Comparison of ENCODE assay signal across 11 cellular contexts in genomic region chr7:151818674-151819519, GRCh38. TPM values are rescaled to one million over a fixed set of nuclear protein-coding genes. Genes with fewer than 3 reads are reported as not detected.
DNase-seq lines count a peak whose midpoint lies in the region; ATAC-seq, FAIRE-seq and TF ChIP-seq lines count a peak whose summit lies in the region.
"Had no signal": no experiment of that assay in that cellular context is flagged by ENCODE, and none has a peak within 500 bp of the region (broad histone marks: within the 10 kb centered on the region; RNA-seq: fewer than 3 reads in every experiment).

No MANE protein-coding gene starts in this region.

- H3K79me2 ChIP-seq in HepG2 (ENCODE audit: insufficient read depth, low read length) = no peaks in the 10 kb centered on the region

- TF ChIP-seq RAD21 in liver (IDR thresholded peaks at IDR 0.05) (no peak), HepG2 (CRISPR knock-in tag; IDR thresholded peaks at IDR 0.05) (no peak)

- WGBS in liver = 60% methylated on average over 18 of the region's 18 CpGs
- WGBS in HepG2 (ENCODE audit: low lambda C conversion rate) = 8% methylated on average over 12 of the region's 18 CpGs
- 54% methylated on average over 14 of the region's 18 CpGs for WGBS in right lobe of liver (ENCODE audit: insufficient coverage, low coverage, low lambda C conversion rate, missing lambda C conversion rate)

- H3K4me3 Mint-ChIP-seq in WTC11 = no peak overlapping the region
- H3K4me3 Mint-ChIP-seq: mesothelial cell of epicardium had no signal

- H2AFZ ChIP-seq in HepG2 (ENCODE audit: low read length) = no peak overlapping the region

- H3K4me1 Mint-ChIP-seq in WTC11 = peaks cover 20% of the 10 kb centered on the region

- peaks cover 18% of the 10 kb centered on the region for H3K27me3 Mint-ChIP-seq in WTC11 (ENCODE audit: low read depth)

- DNase-seq in HepG2 (ENCODE audit: low spot score) (no peak), WTC11 (ENCODE audit: low spot score) (no peak), right lobe of liver (peak in 1 of 3 donors; percentile 59), superior temporal gyrus (ENCODE audit: extremely low spot score) (no peak)
- DNase-seq in activated CD4-positive, CD25-positive, alpha-beta regulatory T cell treated with anti-CD3 and anti-CD28 coated beads, Interleukin-2, amount 50 U/mL, for 72 hours = no peak
- DNase-seq: ovary had no signal

- CTCF ChIA-PET in HepG2 (lab: Yijun Ruan, JAX; ENCODE audit: low intra/inter-chr PET ratio, low total read pairs) (no interaction called here), WTC11 (lab: Charles Lee) (interaction anchor here (0.6 to 1.3 kb wide), 3 partner anchors 36 to 45 kb away, joined by 3 to 4 read pairs (median 4); no protein-coding TSS in a partner anchor)

- no peak overlapping the region for H3K4me2 ChIP-seq in HepG2 (ENCODE audit: low read depth, low read length)

- no TSS peak for BruUV-seq in HepG2 (replicated peaks; lab: Mats Ljungman, UMichigan)

- no peak for ATAC-seq in HepG2
- peak; percentile 22; the same call in 1 of the 2 replicates for ATAC-seq in WTC11
- peak; percentile 6 to 26 (median 10) for ATAC-seq in right lobe of liver
- ATAC-seq in GM18502 (IDR thresholded peaks at IDR 0.05; ENCODE audit: poor library complexity, unreplicated experiment) = no peak
- ATAC-seq in GM19397 (IDR thresholded peaks at IDR 0.05; ENCODE audit: unreplicated experiment) = no peak
- ATAC-seq: K562 had no signal

- H3K4me3 ChIP-seq in liver (ENCODE audit: low read depth in 1 of 3, low read length in 3 of 3) = no peak overlapping the region
- no peak overlapping the region for H3K4me3 ChIP-seq in HepG2 (replicated peaks in 1 of 3; ENCODE audit: insufficient read depth in 1 of 3, low read depth in 2 of 3, low read length in 3 of 3)
- no peak overlapping the region for H3K4me3 ChIP-seq in right lobe of liver
- H3K4me3 ChIP-seq: K562, ovary had no signal

- peak overlapping the region; percentile 93 to 97 for H3K27ac ChIP-seq in liver (ENCODE audit: low read depth in 1 of 2, low read length in 2 of 2)
- H3K27ac ChIP-seq in HepG2 (ENCODE audit: extremely low read length, insufficient read depth, low read length) = no peak overlapping the region
- H3K27ac ChIP-seq in right lobe of liver = peak overlapping the region; percentile 6 to 99 (median 98)
- H3K27ac ChIP-seq: ovary had no signal

- H3K27ac Mint-ChIP-seq in WTC11 = no peak overlapping the region
- H3K27ac Mint-ChIP-seq: mesothelial cell of epicardium had no signal

- TF ChIP-seq EP300 in HepG2 (IDR thresholded peaks at IDR 0.05; ENCODE audit: low read depth in 2 of 2, low read length in 2 of 2) (no peak), HepG2 (CRISPR knock-in tag; IDR thresholded peaks at IDR 0.05; ENCODE audit: borderline replicate concordance) (no peak)

- in situ Hi-C loops in HepG2 (cut with HindIII; ENCODE audit: extremely low pct_ligation_motif_present, low pct_unique_long_range_greater_than_20kb) = no loop called here

- H3K9ac ChIP-seq in liver (ENCODE audit: low read depth in 1 of 2, low read length in 2 of 2) = peak overlapping the region in 1 of 2 donors; percentile 78
- no peak overlapping the region for H3K9ac ChIP-seq in HepG2 (ENCODE audit: insufficient read depth, low read depth, low read length)

- no peaks in the 10 kb centered on the region for H3K36me3 Mint-ChIP-seq in WTC11
- H3K36me3 Mint-ChIP-seq: mesothelial cell of epicardium had no signal

- H3K4me1 ChIP-seq in liver (ENCODE audit: control insufficient read depth in 4 of 4, insufficient read depth in 4 of 4, low read length in 3 of 4) = peaks cover 24 to 54% (median 38%) of the 10 kb centered on the region in 4 donors
- H3K4me1 ChIP-seq in HepG2 (ENCODE audit: insufficient read depth, low read length) = peaks cover 13% of the 10 kb centered on the region; the same call in 1 of the 2 replicates
- H3K4me1 ChIP-seq in right lobe of liver = peaks cover 0 to 54% (median 28%) of the 10 kb centered on the region in 4 donors

- H3K36me3 ChIP-seq in liver (ENCODE audit: control insufficient read depth in 4 of 4, insufficient read depth in 3 of 4, low read depth in 1 of 4, low read length in 3 of 4) (no peaks in the 10 kb centered on the region), HepG2 (replicated peaks in 1 of 2; ENCODE audit: control insufficient read depth in 1 of 2, insufficient read depth in 2 of 2, low read length in 2 of 2) (no peaks in the 10 kb centered on the region), right lobe of liver (no peaks in the 10 kb centered on the region)
- H3K36me3 ChIP-seq: ovary had no signal

- TF ChIP-seq POLR2A in HepG2 (IDR thresholded peaks at IDR 0.05; ENCODE audit: insufficient read depth in 1 of 2, low read depth in 2 of 2, low read length in 2 of 2) (no peak), right lobe of liver (IDR thresholded peaks at IDR 0.05) (no peak)

- TF ChIP-seq CTCF in liver (IDR thresholded peaks at IDR 0.05; ENCODE audit: low read depth, low read length, missing input control) = no peak
- TF ChIP-seq CTCF in HepG2 (CRISPR knock-in tag; IDR thresholded peaks at IDR 0.05) = no peak
- no peak for TF ChIP-seq CTCF in WTC11 (IDR thresholded peaks at IDR 0.05)
- TF ChIP-seq CTCF in right lobe of liver (IDR thresholded peaks at IDR 0.05) = no peak

- POLR2A ChIA-PET in HepG2 (lab: Yijun Ruan, JAX) (no interaction called here), WTC11 (lab: Charles Lee) (no interaction called here)

- intact Hi-C loops in HepG2 (cut with micrococcal nuclease; ENCODE audit: unreplicated experiment) = no loop called here
- intact Hi-C loops in right lobe of liver (cut with DNase I) = no loop called here

- FAIRE-seq in HepG2 (lab: Jason Lieb, UNC) = no peak
- FAIRE-seq: K562 had no signal

- H3K27me3 ChIP-seq in liver (ENCODE audit: control insufficient read depth in 4 of 4, insufficient read depth in 4 of 4, low read length in 3 of 4) = no peaks in the 10 kb centered on the region
- peaks cover 7 to 35% of the 10 kb centered on the region in 2 experiments; a peak in 3 of 5 replicates for H3K27me3 ChIP-seq in HepG2 (ENCODE audit: control insufficient read depth in 1 of 2, insufficient read depth in 2 of 2, low read length in 2 of 2)
- H3K27me3 ChIP-seq in right lobe of liver = no peaks in the 10 kb centered on the region
- H3K27me3 ChIP-seq: ovary had no signal

- H4K20me1 ChIP-seq in HepG2 (ENCODE audit: insufficient read depth, low read length) = no peaks in the 10 kb centered on the region

- H3K9me3 Mint-ChIP-seq in WTC11 = no peaks in the 10 kb centered on the region
- H3K9me3 Mint-ChIP-seq: mesothelial cell of epicardium had no signal

- H3K9me3 ChIP-seq in liver (ENCODE audit: control insufficient read depth in 4 of 4, low read length in 3 of 4) = no peaks in the 10 kb centered on the region
- H3K9me3 ChIP-seq in HepG2 (ENCODE audit: low read length) = no peaks in the 10 kb centered on the region
- H3K9me3 ChIP-seq in right lobe of liver = no peaks in the 10 kb centered on the region
- H3K9me3 ChIP-seq: ovary had no signal

TF ChIP-seq in liver, 16 proteins besides CTCF, POLR2A, EP300 and RAD21 (continues in another document):
- TF ChIP-seq HNF4A (conservative IDR thresholded peaks at IDR 0.05) (peak; percentile 62 to 68), SP1 (IDR thresholded peaks at IDR 0.05) (peak; percentile 50), RXRA (IDR thresholded peaks at IDR 0.05) (peak; percentile 53 to 64), TAF1 (conservative IDR thresholded peaks at IDR 0.05) (no peak), GABPA (IDR thresholded peaks at IDR 0.05 in 1 of 2, conservative IDR thresholded peaks at IDR 0.05 in 1 of 2) (no peak)

TF ChIP-seq in HepG2, 621 proteins besides CTCF, POLR2A, EP300 and RAD21 (continues in another document):
- TF ChIP-seq ZNF709 (CRISPR knock-in tag; IDR thresholded peaks at IDR 0.05) (no peak), NBN (conservative IDR thresholded peaks at IDR 0.05) (no peak)

TF ChIP-seq in WTC11, 78 proteins besides CTCF, POLR2A, EP300 and RAD21 (continues in another document):
- no peak for TF ChIP-seq ZBTB43 (CRISPR knock-in tag; IDR thresholded peaks at IDR 0.05)
- TF ChIP-seq ZNF416 (CRISPR knock-in tag; IDR thresholded peaks at IDR 0.05) = no peak
- TF ChIP-seq ZNF317 (CRISPR knock-in tag; IDR thresholded peaks at IDR 0.05; ENCODE audit: borderline replicate concordance, low read depth) = no peak

RNA-seq across cellular contexts. Expression of gene PRKAG2, which starts 58.0 kb away (rescaled TPM):
- 10 to 100 TPM in 1 of 2 donors, 1 to 10 TPM in 1; 3.6 to 25.1 TPM for total RNA-seq in liver
- polyA plus RNA-seq in liver = 10 to 100 TPM; 11.5 to 22.2 TPM
- 1.1 and 1.3 TPM in 2 replicates for total RNA-seq in HepG2 (2016; rRNA removed; fragmentation: Illumina TruSeq; extraction: Trizol)
- total RNA-seq in HepG2 (2016; cell fraction: cytosol; rRNA removed; fragmentation: Illumina TruSeq; extraction: Trizol; ENCODE audit: low read depth) = 1.3 and 1.8 TPM in 2 replicates
- 1.2 and 1.3 TPM in 2 replicates for total RNA-seq in HepG2 (2016; cell fraction: insoluble cytoplasmic fraction; rRNA removed; fragmentation: Illumina TruSeq; extraction: Trizol)
- 2.2 and 2.3 TPM in 2 replicates for total RNA-seq in HepG2 (2016; cell fraction: membrane; rRNA removed; fragmentation: Illumina TruSeq; extraction: Trizol)
- 0.78 TPM in 2 replicates for total RNA-seq in HepG2 (2016; cell fraction: nucleus; rRNA removed; fragmentation: Illumina TruSeq; extraction: Trizol)
- polyA plus RNA-seq in HepG2 (2011; rRNA removed) = 0.85 and 0.90 TPM in 2 replicates
- 0.47 and 0.62 TPM in 2 replicates for polyA plus RNA-seq in HepG2 (2011; cell fraction: cytosol; rRNA removed)
- 0.83 and 1.2 TPM in 2 replicates for polyA plus RNA-seq in HepG2 (2011; cell fraction: nucleus; rRNA removed)
- polyA plus RNA-seq in HepG2 (2012) = 0.30 and 0.45 TPM in 2 replicates
- 2.1 and 2.9 TPM in 2 replicates for polyA plus RNA-seq in HepG2 (2016; cell fraction: cytosol; fragmentation: Illumina TruSeq; extraction: Trizol; ENCODE audit: low read depth)
- polyA plus RNA-seq in HepG2 (2016; cell fraction: insoluble cytoplasmic fraction; fragmentation: Illumina TruSeq; extraction: Trizol; ENCODE audit: low read depth) = 1.7 and 2.3 TPM in 2 replicates
- 3.3 and 3.5 TPM in 2 replicates for polyA plus RNA-seq in HepG2 (2016; cell fraction: membrane; fragmentation: Illumina TruSeq; extraction: Trizol; ENCODE audit: low read depth)
- polyA plus RNA-seq in HepG2 (2016; cell fraction: nucleus; fragmentation: Illumina TruSeq; extraction: Trizol; ENCODE audit: insufficient read depth, low read depth) = 2.0 and 3.4 TPM in 2 replicates
- polyA minus RNA-seq in HepG2 (2011; rRNA and poly(A)+ RNA removed; ENCODE audit: low replicate concordance) = 0.20 and 0.87 TPM in 2 replicates
- polyA minus RNA-seq in HepG2 (2011; cell fraction: cytosol; rRNA and poly(A)+ RNA removed) = not detected in 2 replicates
- 0.75 and 0.77 TPM in 2 replicates for polyA minus RNA-seq in HepG2 (2011; cell fraction: nucleus; rRNA and poly(A)+ RNA removed)
- total RNA-seq in WTC11 (2021) = 14.7 to 20.3 TPM (median 17.0 TPM) in 3 replicates
- 10 to 100 TPM; 20.6 to 63.6 (median 29.5) TPM for total RNA-seq in right lobe of liver

Comparison
In these comparisons a context has a peak if more than half of its experiments do, and no peak if none do; other contexts are left out.
1. ATAC-seq: peak in WTC11 (single experiment) and right lobe of liver (4 of 4); none in HepG2 (single experiment), GM18502 (single experiment) and GM19397 (single experiment).